In genomic region chr11:59171508-59172322, GRCh38 we compare ENCODE assay signal across 1 cellular context.
TF ChIP-seq lines count a peak whose summit lies in the region.

TSS of gene DTX4 (plus strand) at chr11:59172132. CDS start at chr11:59172596, 464 bp downstream.

TF ChIP-seq in HEK293, 187 proteins besides CTCF, POLR2A, EP300 and RAD21 (continued from another document and continues in another):
- no peak for TF ChIP-seq SETDB1 (IDR thresholded peaks at IDR 0.05; ENCODE audit: insufficient read length, low read length)
- no peak for TF ChIP-seq ZNF133 (tag by site-specific recombination; IDR thresholded peaks at IDR 0.05)
- TF ChIP-seq ZNF677 (tag by site-specific recombination; IDR thresholded peaks at IDR 0.05): no peak
- TF ChIP-seq ZNF146 (tag by site-specific recombination; IDR thresholded peaks at IDR 0.05): no peak
- TF ChIP-seq ZSCAN30 (tag by site-specific recombination; IDR thresholded peaks at IDR 0.05): peak; percentile 68
- TF ChIP-seq ZNF785 (tag by site-specific recombination; IDR thresholded peaks at IDR 0.05): peak; percentile 74; the same call in 1 of the 2 replicates
- TF ChIP-seq ZFP69B (tag by site-specific recombination; IDR thresholded peaks at IDR 0.05): peak; percentile 63; the same call in 1 of the 2 replicates
- peak; percentile 61; the same call in 1 of the 2 replicates for TF ChIP-seq ZNF501 (tag by site-specific recombination; IDR thresholded peaks at IDR 0.05)
- TF ChIP-seq ZBTB1 (tag by site-specific recombination; IDR thresholded peaks at IDR 0.05): peak; percentile 68; the same call in 1 of the 2 replicates
- peak; percentile 69 for TF ChIP-seq ZEB2 (tag by site-specific recombination; IDR thresholded peaks at IDR 0.05)
- TF ChIP-seq ZNF521 (tag by site-specific recombination; IDR thresholded peaks at IDR 0.05): no peak
- no peak for TF ChIP-seq AEBP2 (tag by site-specific recombination; IDR thresholded peaks at IDR 0.05; ENCODE audit: borderline replicate concordance)
- TF ChIP-seq ZBTB8A (tag by site-specific recombination; IDR thresholded peaks at IDR 0.05): peak; percentile 57; the same call in 1 of the 2 replicates
- TF ChIP-seq ZNF530 (tag by site-specific recombination; IDR thresholded peaks at IDR 0.05; ENCODE audit: low read depth): no peak
- TF ChIP-seq, protein P1, sequence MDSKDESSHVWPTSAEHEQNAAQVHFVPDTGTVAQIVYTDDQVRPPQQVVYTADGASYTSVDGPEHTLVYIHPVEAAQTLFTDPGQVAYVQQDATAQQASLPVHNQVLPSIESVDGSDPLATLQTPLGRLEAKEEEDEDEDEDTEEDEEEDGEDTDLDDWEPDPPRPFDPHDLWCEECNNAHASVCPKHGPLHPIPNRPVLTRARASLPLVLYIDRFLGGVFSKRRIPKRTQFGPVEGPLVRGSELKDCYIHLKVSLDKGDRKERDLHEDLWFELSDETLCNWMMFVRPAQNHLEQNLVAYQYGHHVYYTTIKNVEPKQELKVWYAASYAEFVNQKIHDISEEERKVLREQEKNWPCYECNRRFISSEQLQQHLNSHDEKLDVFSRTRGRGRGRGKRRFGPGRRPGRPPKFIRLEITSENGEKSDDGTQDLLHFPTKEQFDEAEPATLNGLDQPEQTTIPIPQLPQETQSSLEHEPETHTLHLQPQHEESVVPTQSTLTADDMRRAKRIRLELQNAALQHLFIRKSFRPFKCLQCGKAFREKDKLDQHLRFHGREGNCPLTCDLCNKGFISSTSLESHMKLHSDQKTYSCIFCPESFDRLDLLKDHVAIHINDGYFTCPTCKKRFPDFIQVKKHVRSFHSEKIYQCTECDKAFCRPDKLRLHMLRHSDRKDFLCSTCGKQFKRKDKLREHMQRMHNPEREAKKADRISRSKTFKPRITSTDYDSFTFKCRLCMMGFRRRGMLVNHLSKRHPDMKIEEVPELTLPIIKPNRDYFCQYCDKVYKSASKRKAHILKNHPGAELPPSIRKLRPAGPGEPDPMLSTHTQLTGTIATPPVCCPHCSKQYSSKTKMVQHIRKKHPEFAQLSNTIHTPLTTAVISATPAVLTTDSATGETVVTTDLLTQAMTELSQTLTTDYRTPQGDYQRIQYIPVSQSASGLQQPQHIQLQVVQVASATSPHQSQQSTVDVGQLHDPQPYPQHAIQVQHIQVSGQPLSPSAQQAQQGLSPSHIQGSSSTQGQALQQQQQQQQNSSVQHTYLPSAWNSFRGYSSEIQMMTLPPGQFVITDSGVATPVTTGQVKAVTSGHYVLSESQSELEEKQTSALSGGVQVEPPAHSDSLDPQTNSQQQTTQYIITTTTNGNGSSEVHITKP (tag by site-specific recombination; IDR thresholded peaks at IDR 0.05): peak; percentile 89
- peak; percentile 60; the same call in 1 of the 2 replicates for TF ChIP-seq KLF8 (tag by site-specific recombination; IDR thresholded peaks at IDR 0.05)
- TF ChIP-seq KLF7 (tag by site-specific recombination; IDR thresholded peaks at IDR 0.05; ENCODE audit: borderline replicate concordance): 0 out of 2 replicates have a peak, but pooled peaks have one; percentile 11
- TF ChIP-seq ZNF600 (tag by site-specific recombination; IDR thresholded peaks at IDR 0.05): peak; percentile 62
- no peak for TF ChIP-seq ZNF140 (tag by site-specific recombination; IDR thresholded peaks at IDR 0.05)
- peak; percentile 100 for TF ChIP-seq ZNF335 (tag by site-specific recombination; conservative IDR thresholded peaks at IDR 0.05)
- TF ChIP-seq GLI4 (tag by site-specific recombination; IDR thresholded peaks at IDR 0.05): no peak
- 0 out of 2 replicates have a peak, but pooled peaks have one; percentile 44 for TF ChIP-seq ZNF558 (tag by site-specific recombination; IDR thresholded peaks at IDR 0.05)
- TF ChIP-seq ZFHX2 (tag by site-specific recombination; conservative IDR thresholded peaks at IDR 0.05): no peak
- peak; percentile 75 for TF ChIP-seq ZBTB20 (tag by site-specific recombination; IDR thresholded peaks at IDR 0.05)
- TF ChIP-seq, protein P2, sequence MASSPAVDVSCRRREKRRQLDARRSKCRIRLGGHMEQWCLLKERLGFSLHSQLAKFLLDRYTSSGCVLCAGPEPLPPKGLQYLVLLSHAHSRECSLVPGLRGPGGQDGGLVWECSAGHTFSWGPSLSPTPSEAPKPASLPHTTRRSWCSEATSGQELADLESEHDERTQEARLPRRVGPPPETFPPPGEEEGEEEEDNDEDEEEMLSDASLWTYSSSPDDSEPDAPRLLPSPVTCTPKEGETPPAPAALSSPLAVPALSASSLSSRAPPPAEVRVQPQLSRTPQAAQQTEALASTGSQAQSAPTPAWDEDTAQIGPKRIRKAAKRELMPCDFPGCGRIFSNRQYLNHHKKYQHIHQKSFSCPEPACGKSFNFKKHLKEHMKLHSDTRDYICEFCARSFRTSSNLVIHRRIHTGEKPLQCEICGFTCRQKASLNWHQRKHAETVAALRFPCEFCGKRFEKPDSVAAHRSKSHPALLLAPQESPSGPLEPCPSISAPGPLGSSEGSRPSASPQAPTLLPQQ (tag by site-specific recombination; IDR thresholded peaks at IDR 0.05): peak; percentile 77
- TF ChIP-seq ZFP37 (tag by site-specific recombination; IDR thresholded peaks at IDR 0.05): 0 out of 2 replicates have a peak, but pooled peaks have one; percentile 50
- no peak for TF ChIP-seq ZNF555 (tag by site-specific recombination; conservative IDR thresholded peaks at IDR 0.05)
- TF ChIP-seq ZNF16 (tag by site-specific recombination; IDR thresholded peaks at IDR 0.05; ENCODE audit: low read depth): no peak
- TF ChIP-seq, protein P3, sequence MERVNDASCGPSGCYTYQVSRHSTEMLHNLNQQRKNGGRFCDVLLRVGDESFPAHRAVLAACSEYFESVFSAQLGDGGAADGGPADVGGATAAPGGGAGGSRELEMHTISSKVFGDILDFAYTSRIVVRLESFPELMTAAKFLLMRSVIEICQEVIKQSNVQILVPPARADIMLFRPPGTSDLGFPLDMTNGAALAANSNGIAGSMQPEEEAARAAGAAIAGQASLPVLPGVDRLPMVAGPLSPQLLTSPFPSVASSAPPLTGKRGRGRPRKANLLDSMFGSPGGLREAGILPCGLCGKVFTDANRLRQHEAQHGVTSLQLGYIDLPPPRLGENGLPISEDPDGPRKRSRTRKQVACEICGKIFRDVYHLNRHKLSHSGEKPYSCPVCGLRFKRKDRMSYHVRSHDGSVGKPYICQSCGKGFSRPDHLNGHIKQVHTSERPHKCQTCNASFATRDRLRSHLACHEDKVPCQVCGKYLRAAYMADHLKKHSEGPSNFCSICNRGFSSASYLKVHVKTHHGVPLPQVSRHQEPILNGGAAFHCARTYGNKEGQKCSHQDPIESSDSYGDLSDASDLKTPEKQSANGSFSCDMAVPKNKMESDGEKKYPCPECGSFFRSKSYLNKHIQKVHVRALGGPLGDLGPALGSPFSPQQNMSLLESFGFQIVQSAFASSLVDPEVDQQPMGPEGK (tag by site-specific recombination; IDR thresholded peaks at IDR 0.05): peak; percentile 59
- TF ChIP-seq WT1 (tag by site-specific recombination; IDR thresholded peaks at IDR 0.05): no peak; the same call in 1 of the 2 replicates
- TF ChIP-seq ZBTB48 (tag by site-specific recombination; IDR thresholded peaks at IDR 0.05): peak; percentile 70
- no peak for TF ChIP-seq ZNF174 (tag by site-specific recombination; IDR thresholded peaks at IDR 0.05)
- no peak for TF ChIP-seq ZNF148 (tag by site-specific recombination; IDR thresholded peaks at IDR 0.05; ENCODE audit: borderline replicate concordance)
- TF ChIP-seq, protein P4, sequence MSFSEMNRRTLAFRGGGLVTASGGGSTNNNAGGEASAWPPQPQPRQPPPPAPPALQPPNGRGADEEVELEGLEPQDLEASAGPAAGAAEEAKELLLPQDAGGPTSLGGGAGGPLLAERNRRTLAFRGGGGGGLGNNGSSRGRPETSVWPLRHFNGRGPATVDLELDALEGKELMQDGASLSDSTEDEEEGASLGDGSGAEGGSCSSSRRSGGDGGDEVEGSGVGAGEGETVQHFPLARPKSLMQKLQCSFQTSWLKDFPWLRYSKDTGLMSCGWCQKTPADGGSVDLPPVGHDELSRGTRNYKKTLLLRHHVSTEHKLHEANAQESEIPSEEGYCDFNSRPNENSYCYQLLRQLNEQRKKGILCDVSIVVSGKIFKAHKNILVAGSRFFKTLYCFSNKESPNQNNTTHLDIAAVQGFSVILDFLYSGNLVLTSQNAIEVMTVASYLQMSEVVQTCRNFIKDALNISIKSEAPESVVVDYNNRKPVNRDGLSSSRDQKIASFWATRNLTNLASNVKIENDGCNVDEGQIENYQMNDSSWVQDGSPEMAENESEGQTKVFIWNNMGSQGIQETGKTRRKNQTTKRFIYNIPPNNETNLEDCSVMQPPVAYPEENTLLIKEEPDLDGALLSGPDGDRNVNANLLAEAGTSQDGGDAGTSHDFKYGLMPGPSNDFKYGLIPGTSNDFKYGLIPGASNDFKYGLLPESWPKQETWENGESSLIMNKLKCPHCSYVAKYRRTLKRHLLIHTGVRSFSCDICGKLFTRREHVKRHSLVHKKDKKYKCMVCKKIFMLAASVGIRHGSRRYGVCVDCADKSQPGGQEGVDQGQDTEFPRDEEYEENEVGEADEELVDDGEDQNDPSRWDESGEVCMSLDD (tag by site-specific recombination; IDR thresholded peaks at IDR 0.05): peak; percentile 93
- TF ChIP-seq IKZF3 (tag by site-specific recombination; IDR thresholded peaks at IDR 0.05): no peak; the same call in 1 of the 2 replicates
- TF ChIP-seq, protein P5, sequence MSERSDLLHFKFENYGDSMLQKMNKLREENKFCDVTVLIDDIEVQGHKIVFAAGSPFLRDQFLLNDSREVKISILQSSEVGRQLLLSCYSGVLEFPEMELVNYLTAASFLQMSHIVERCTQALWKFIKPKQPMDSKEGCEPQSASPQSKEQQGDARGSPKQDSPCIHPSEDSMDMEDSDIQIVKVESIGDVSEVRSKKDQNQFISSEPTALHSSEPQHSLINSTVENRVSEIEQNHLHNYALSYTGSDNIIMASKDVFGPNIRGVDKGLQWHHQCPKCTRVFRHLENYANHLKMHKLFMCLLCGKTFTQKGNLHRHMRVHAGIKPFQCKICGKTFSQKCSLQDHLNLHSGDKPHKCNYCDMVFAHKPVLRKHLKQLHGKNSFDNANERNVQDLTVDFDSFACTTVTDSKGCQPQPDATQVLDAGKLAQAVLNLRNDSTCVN (tag by site-specific recombination; optimal IDR thresholded peaks at IDR 0.05): peak; percentile 93
- TF ChIP-seq KLF1 (tag by site-specific recombination; IDR thresholded peaks at IDR 0.05): peak; percentile 28; the same call in 1 of the 2 replicates
- peak; percentile 86 for TF ChIP-seq KLF9 (tag by site-specific recombination; IDR thresholded peaks at IDR 0.05; ENCODE audit: low read depth)
- TF ChIP-seq ZXDB (tag by site-specific recombination; IDR thresholded peaks at IDR 0.05): peak; percentile 71; the same call in 1 of the 2 replicates
- TF ChIP-seq ATF2 (tag by site-specific recombination; IDR thresholded peaks at IDR 0.05; ENCODE audit: low read depth): peak; percentile 77; the same call in 1 of the 2 replicates
- no peak for TF ChIP-seq ZNF777 (tag by site-specific recombination; IDR thresholded peaks at IDR 0.05; ENCODE audit: borderline replicate concordance)
- no peak for TF ChIP-seq ZNF112 (tag by site-specific recombination; IDR thresholded peaks at IDR 0.05)
- TF ChIP-seq ZNF488 (tag by site-specific recombination; IDR thresholded peaks at IDR 0.05): no peak
- no peak for TF ChIP-seq ZNF792 (tag by site-specific recombination; IDR thresholded peaks at IDR 0.05)
- TF ChIP-seq KLF16 (tag by site-specific recombination; IDR thresholded peaks at IDR 0.05): peak; percentile 77; the same call in 1 of the 2 replicates
- TF ChIP-seq ZNF10 (tag by site-specific recombination; IDR thresholded peaks at IDR 0.05): no peak
- 0 out of 2 replicates have a peak, but pooled peaks have one; percentile 8 for TF ChIP-seq ZNF121 (tag by site-specific recombination; IDR thresholded peaks at IDR 0.05)
- TF ChIP-seq SCRT2 (tag by site-specific recombination; IDR thresholded peaks at IDR 0.05): peak; percentile 93
- TF ChIP-seq ZNF324 (tag by site-specific recombination; IDR thresholded peaks at IDR 0.05): 0 out of 2 replicates have a peak, but pooled peaks have one; percentile 76
- no peak for TF ChIP-seq ZNF514 (tag by site-specific recombination; IDR thresholded peaks at IDR 0.05)
